Comparison of ENCODE assay signal across 10 cellular contexts in the genomic region with DNA sequence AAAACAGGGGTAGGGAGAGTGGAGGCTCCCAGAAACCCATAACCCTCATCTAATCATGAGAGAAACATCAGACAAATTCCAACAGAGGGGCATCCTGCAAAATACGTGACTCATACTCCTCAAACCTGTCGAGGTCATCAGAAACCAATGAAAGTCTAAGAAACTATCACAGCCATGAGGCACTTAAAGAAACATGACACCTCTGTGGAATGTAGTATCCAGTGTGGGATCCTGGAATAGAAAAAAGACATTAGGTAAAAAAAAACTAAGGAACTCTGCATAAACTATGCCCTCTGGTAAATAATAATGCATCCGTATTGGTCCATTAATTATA. TPM values are rescaled to one million over a fixed set of nuclear protein-coding genes. Genes with fewer than 3 reads are reported as not detected.
DNase-seq lines count a peak whose midpoint lies in the region; ATAC-seq and TF ChIP-seq lines count a peak whose summit lies in the region.
"Had no signal": no experiment of that assay in that cellular context is flagged by ENCODE, and none has a peak within 500 bp of the region (broad histone marks: within the 10 kb centered on the region; RNA-seq: fewer than 3 reads in every experiment).

No MANE protein-coding gene starts in this region.

- DNase-seq in H7, result peak; percentile 47
- DNase-seq in SW 1271 (lab: John Stamatoyannopoulos, UW), result peak; percentile 73 to 96
- DNase-seq in left ventricle myocardium inferior, result no peak
- no peak for DNase-seq in NCI-H187 (lab: John Stamatoyannopoulos, UW)
- DNase-seq in globus pallidus (ENCODE audit: low spot score), result no peak
- DNase-seq: NCI-H1092 treated with DMSO at 0.1 percent for 48 hours had no signal

- H3K4me1 ChIP-seq in left ventricle myocardium inferior (peaks cover 75% of the 10 kb centered on the region), skeletal muscle tissue (ENCODE audit: control insufficient read depth in 3 of 3, insufficient read depth in 3 of 3, low read length in 3 of 3) (peaks cover 11 to 19% (median 18%) of the 10 kb centered on the region in 3 donors)

- H3K27ac ChIP-seq in left ventricle myocardium inferior (replicated peaks) (peak overlapping the region; percentile 81), skeletal muscle tissue (ENCODE audit: low read depth, low read length) (peak overlapping the region; percentile 81)

- H3K9me3 ChIP-seq in left ventricle myocardium inferior (replicated peaks) (no peaks in the 10 kb centered on the region), skeletal muscle tissue (ENCODE audit: control insufficient read depth in 3 of 3, low read length in 3 of 3) (no peaks in the 10 kb centered on the region)

- ATAC-seq in HG03175 (IDR thresholded peaks at IDR 0.05; ENCODE audit: unreplicated experiment) (no peak), GM19463 (IDR thresholded peaks at IDR 0.05; ENCODE audit: unreplicated experiment) (no peak)

- H3K36me3 ChIP-seq in H7 (replicated peaks; ENCODE audit: control insufficient read depth, insufficient read depth, low read length) (no peaks in the 10 kb centered on the region), left ventricle myocardium inferior (peaks cover 4% of the 10 kb centered on the region), skeletal muscle tissue (ENCODE audit: control insufficient read depth in 3 of 3, insufficient read depth in 3 of 3, low read length in 3 of 3) (peaks cover 0 to 6% (median 0%) of the 10 kb centered on the region in 3 donors)

- no peak overlapping the region for H3K9ac ChIP-seq in skeletal muscle tissue (ENCODE audit: low read depth in 1 of 3, low read length in 3 of 3)

- H3K27me3 ChIP-seq in H7 (ENCODE audit: control insufficient read depth, insufficient read depth, low read length), result no peaks in the 10 kb centered on the region
- H3K27me3 ChIP-seq in left ventricle myocardium inferior (ENCODE audit: low read depth), result no peaks in the 10 kb centered on the region
- peaks cover 0 to 5% (median 0%) of the 10 kb centered on the region in 3 donors for H3K27me3 ChIP-seq in skeletal muscle tissue (ENCODE audit: control insufficient read depth in 3 of 3, insufficient read depth in 3 of 3, low read length in 3 of 3)

- TF ChIP-seq CTCF in left ventricle myocardium inferior (IDR thresholded peaks at IDR 0.05; ENCODE audit: borderline replicate concordance), result no peak

- H3K4me3 ChIP-seq in H7 (ENCODE audit: insufficient read depth, low read depth, low read length) (no peak overlapping the region), left ventricle myocardium inferior (peak overlapping the region; percentile 26), skeletal muscle tissue (ENCODE audit: low read length in 3 of 3) (no peak overlapping the region)
- H3K4me3 ChIP-seq: lung had no signal

- intact Hi-C loops in left ventricle myocardium inferior (cut with micrococcal nuclease), result no loop called here

RNA-seq across cellular contexts. Expression of gene CDH5, which starts 16.4 kb away (rescaled TPM):
- not detected in 2 replicates for total RNA-seq in H7 (2014; rRNA removed; shearing (Covaris generic))
- total RNA-seq in left ventricle myocardium inferior (47.1 TPM), skeletal muscle tissue (42.8 TPM)

RNA-seq across cellular contexts. Expression of gene BEAN1, which starts 44.2 kb away (rescaled TPM):
- total RNA-seq in H7 (2014; rRNA removed; shearing (Covaris generic)), result 0.03 TPM in 1 of 2 replicates, not detected in the other
- total RNA-seq in left ventricle myocardium inferior, result 0.33 TPM
- not detected for total RNA-seq in skeletal muscle tissue

Comparison
In these comparisons a context has a peak if more than half of its experiments do, and no peak if none do; other contexts are left out.
1. DNase-seq: peak in H7 (single experiment) and SW 1271 (2 of 2); none in left ventricle myocardium inferior (single experiment), NCI-H187 (0 of 2) and globus pallidus (single experiment).
2. RNA of gene CDH5, which starts 16.4 kb away (total RNA-seq): 47.1 TPM in left ventricle myocardium inferior (single experiment) and 42.8 TPM in skeletal muscle tissue (single experiment); not detected in H7; every median in the first group is over 10 times any median in the second.